Comparison of ENCODE assay signal across 11 cellular contexts in the genomic region with DNA sequence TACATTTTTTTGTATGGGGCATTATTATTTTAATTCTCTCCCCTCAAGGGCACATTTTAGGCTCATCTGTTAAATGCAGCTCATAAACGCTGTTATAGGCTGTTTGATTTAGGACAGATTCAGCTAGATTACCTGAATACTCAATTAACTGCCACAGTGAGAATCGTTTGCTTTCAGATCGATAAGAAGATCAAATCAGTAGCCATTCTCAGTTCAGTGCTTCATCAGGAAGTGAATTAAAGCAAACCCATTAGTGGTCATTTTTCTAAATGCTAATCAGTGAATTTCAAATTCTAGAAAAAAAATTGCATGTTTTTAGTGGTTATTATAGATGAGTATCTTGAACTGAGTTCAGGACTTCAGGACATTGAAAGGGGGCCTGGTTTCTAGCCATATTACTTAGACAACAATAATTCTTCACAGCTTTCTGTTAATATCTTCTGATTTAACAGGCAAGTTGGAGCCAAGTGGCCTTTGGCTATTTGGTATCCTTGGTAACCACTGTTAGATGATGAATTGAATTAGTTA. TPM values are rescaled to one million over a fixed set of nuclear protein-coding genes. Genes with fewer than 3 reads are reported as not detected.
"Had no signal": no experiment of that assay in that cellular context is flagged by ENCODE, and none has a peak within 500 bp of the region (broad histone marks: within the 10 kb centered on the region; RNA-seq: fewer than 3 reads in every experiment).

No MANE protein-coding gene starts in this region.

- H3K36me3 Mint-ChIP-seq: IgD-negative memory B cell had no signal

- H3K4me3 ChIP-seq: GM23248, HAP-1 had no signal

- H3K27ac ChIP-seq: GM23248, HL-60 had no signal

- H3K4me3 Mint-ChIP-seq: HFFc6, IgD-negative memory B cell had no signal

- H3K9me3 Mint-ChIP-seq: IgD-negative memory B cell had no signal

- FAIRE-seq: HepG2 had no signal

- H3K27ac Mint-ChIP-seq: HFFc6, IgD-negative memory B cell had no signal

- H3K9ac ChIP-seq: GM23248 had no signal

- H3K9me3 ChIP-seq: HAP-1 had no signal

- ATAC-seq: HCT116, HepG2 had no signal

- DNase-seq: GM23248, GOT3, H7, HFFc6, KBM-7 had no signal

- H3K4me1 ChIP-seq: HAP-1 had no signal

- H2AFZ ChIP-seq: GM23248 had no signal

- H3K36me3 ChIP-seq: HAP-1 had no signal

RNA-seq across cellular contexts. Expression of gene SYT9, which starts 18.6 kb away (rescaled TPM):
- total RNA-seq: GM23248, H4, HepG2, HFFc6 had no signal
- polyA plus RNA-seq: GM23248, HepG2 had no signal
